ENCODE assay signal across 1 cellular context in genomic region chr19:57362997-57363705, GRCh38.
TF ChIP-seq lines count a peak whose summit lies in the region.

Gene TRAPPC2B (plus strand): TSS chr19:57363551. CDS start chr19:57364834, 1,283 bp downstream.
Gene ZNF547 (plus strand): TSS chr19:57363551. CDS start chr19:57368556, 5,005 bp downstream.

TF ChIP-seq in GM12878, 131 proteins besides CTCF, POLR2A, EP300 and RAD21 (continued from another document and continues in another):
- TF ChIP-seq ZBTB11 (CRISPR knock-in tag; IDR thresholded peaks at IDR 0.05): peak; percentile 9; the same call in 1 of the 2 replicates
- TF ChIP-seq IRF4 (IDR thresholded peaks at IDR 0.05; ENCODE audit: low read depth, low read length): peak; percentile 33; the same call in 1 of the 2 replicates
- no peak for TF ChIP-seq KDM1A (IDR thresholded peaks at IDR 0.05; ENCODE audit: borderline replicate concordance)
- 0 out of 2 replicates have a peak, but pooled peaks have one; percentile 26 for TF ChIP-seq HSF1 (IDR thresholded peaks at IDR 0.05; ENCODE audit: low read depth, low read length)
- no peak; the same call in 1 of the 2 replicates for TF ChIP-seq ZBTB4 (CRISPR knock-in tag; IDR thresholded peaks at IDR 0.05)
- TF ChIP-seq ELK1 (IDR thresholded peaks at IDR 0.05; ENCODE audit: low read depth, low read length): peak; percentile 65
- TF ChIP-seq USF2 (IDR thresholded peaks at IDR 0.05; ENCODE audit: borderline replicate concordance, low read depth, low read length): no peak
- no peak for TF ChIP-seq KAT2A (conservative IDR thresholded peaks at IDR 0.05; ENCODE audit: control insufficient read depth, low read depth, low read length)
- no peak for TF ChIP-seq ZNF622 (IDR thresholded peaks at IDR 0.05)
- TF ChIP-seq NKRF (conservative IDR thresholded peaks at IDR 0.05): no peak
- TF ChIP-seq SPI1 (IDR thresholded peaks at IDR 0.05; ENCODE audit: borderline replicate concordance, insufficient read depth, low read depth, low read length): peak; percentile 12; the same call in 1 of the 2 replicates
- TF ChIP-seq SMARCA5 (IDR thresholded peaks at IDR 0.05): no peak
- TF ChIP-seq FOS (IDR thresholded peaks at IDR 0.05; ENCODE audit: borderline replicate concordance, extremely low read depth, insufficient read length): no peak
- TF ChIP-seq, protein P1, sequence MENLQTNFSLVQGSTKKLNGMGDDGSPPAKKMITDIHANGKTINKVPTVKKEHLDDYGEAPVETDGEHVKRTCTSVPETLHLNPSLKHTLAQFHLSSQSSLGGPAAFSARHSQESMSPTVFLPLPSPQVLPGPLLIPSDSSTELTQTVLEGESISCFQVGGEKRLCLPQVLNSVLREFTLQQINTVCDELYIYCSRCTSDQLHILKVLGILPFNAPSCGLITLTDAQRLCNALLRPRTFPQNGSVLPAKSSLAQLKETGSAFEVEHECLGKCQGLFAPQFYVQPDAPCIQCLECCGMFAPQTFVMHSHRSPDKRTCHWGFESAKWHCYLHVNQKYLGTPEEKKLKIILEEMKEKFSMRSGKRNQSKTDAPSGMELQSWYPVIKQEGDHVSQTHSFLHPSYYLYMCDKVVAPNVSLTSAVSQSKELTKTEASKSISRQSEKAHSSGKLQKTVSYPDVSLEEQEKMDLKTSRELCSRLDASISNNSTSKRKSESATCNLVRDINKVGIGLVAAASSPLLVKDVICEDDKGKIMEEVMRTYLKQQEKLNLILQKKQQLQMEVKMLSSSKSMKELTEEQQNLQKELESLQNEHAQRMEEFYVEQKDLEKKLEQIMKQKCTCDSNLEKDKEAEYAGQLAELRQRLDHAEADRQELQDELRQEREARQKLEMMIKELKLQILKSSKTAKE (IDR thresholded peaks at IDR 0.05; ENCODE audit: low read depth, poor library complexity, severe bottlenecking): no peak
- TF ChIP-seq BHLHE40 (IDR thresholded peaks at IDR 0.05; ENCODE audit: borderline replicate concordance in 1 of 2, low read depth in 2 of 2, low read length in 1 of 2): peak; percentile 59 to 83
- TF ChIP-seq CHD4 (IDR thresholded peaks at IDR 0.05): no peak
- peak; percentile 77; the same call in 1 of the 2 replicates for TF ChIP-seq ZBED1 (IDR thresholded peaks at IDR 0.05; ENCODE audit: borderline replicate concordance)
- no peak for TF ChIP-seq JUNB (IDR thresholded peaks at IDR 0.05)
- TF ChIP-seq MEF2B (IDR thresholded peaks at IDR 0.05; ENCODE audit: partially characterized antibody, poor library complexity, severe bottlenecking): no peak
- TF ChIP-seq STAT1 (conservative IDR thresholded peaks at IDR 0.05): 0 out of 2 replicates have a peak, but pooled peaks have one; percentile 68
- peak; percentile 67; the same call in 1 of the 2 replicates for TF ChIP-seq ESRRA (IDR thresholded peaks at IDR 0.05; ENCODE audit: low read length)
- TF ChIP-seq BRCA1 (IDR thresholded peaks at IDR 0.05; ENCODE audit: low read depth, low read length): peak; percentile 58
- TF ChIP-seq NFXL1 (IDR thresholded peaks at IDR 0.05; ENCODE audit: borderline replicate concordance): no peak
- TF ChIP-seq, protein P2, sequence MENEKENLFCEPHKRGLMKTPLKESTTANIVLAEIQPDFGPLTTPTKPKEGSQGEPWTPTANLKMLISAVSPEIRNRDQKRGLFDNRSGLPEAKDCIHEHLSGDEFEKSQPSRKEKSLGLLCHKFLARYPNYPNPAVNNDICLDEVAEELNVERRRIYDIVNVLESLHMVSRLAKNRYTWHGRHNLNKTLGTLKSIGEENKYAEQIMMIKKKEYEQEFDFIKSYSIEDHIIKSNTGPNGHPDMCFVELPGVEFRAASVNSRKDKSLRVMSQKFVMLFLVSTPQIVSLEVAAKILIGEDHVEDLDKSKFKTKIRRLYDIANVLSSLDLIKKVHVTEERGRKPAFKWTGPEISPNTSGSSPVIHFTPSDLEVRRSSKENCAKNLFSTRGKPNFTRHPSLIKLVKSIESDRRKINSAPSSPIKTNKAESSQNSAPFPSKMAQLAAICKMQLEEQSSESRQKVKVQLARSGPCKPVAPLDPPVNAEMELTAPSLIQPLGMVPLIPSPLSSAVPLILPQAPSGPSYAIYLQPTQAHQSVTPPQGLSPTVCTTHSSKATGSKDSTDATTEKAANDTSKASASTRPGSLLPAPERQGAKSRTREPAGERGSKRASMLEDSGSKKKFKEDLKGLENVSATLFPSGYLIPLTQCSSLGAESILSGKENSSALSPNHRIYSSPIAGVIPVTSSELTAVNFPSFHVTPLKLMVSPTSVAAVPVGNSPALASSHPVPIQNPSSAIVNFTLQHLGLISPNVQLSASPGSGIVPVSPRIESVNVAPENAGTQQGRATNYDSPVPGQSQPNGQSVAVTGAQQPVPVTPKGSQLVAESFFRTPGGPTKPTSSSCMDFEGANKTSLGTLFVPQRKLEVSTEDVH (IDR thresholded peaks at IDR 0.05; ENCODE audit: low read depth, partially characterized antibody): peak; percentile 86
- peak; percentile 71; the same call in 1 of the 2 replicates for TF ChIP-seq POLR2AphosphoS2 (IDR thresholded peaks at IDR 0.05; ENCODE audit: low read depth, low read length)
- peak; percentile 90 for TF ChIP-seq CHD2 (IDR thresholded peaks at IDR 0.05; ENCODE audit: borderline replicate concordance, low read depth, low read length)
- TF ChIP-seq, protein P3, sequence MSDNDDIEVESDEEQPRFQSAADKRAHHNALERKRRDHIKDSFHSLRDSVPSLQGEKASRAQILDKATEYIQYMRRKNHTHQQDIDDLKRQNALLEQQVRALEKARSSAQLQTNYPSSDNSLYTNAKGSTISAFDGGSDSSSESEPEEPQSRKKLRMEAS (IDR thresholded peaks at IDR 0.05; ENCODE audit: low read depth, low read length): no peak; the same call in 1 of the 2 replicates
- no peak for TF ChIP-seq MTA3 (IDR thresholded peaks at IDR 0.05; ENCODE audit: borderline replicate concordance, low read length)
- TF ChIP-seq MTA2 (IDR thresholded peaks at IDR 0.05; ENCODE audit: low read depth): no peak
- peak; percentile 79 for TF ChIP-seq POLR2AphosphoS5 (IDR thresholded peaks at IDR 0.05; ENCODE audit: low read length)
- TF ChIP-seq SIN3A (IDR thresholded peaks at IDR 0.05; ENCODE audit: low read depth, low read length): peak; percentile 77; the same call in 1 of the 2 replicates
- TF ChIP-seq GATAD2B (conservative IDR thresholded peaks at IDR 0.05; ENCODE audit: low read depth): 0 out of 2 replicates have a peak, but pooled peaks have one; percentile 32
- no peak for TF ChIP-seq ZSCAN29 (IDR thresholded peaks at IDR 0.05)
- TF ChIP-seq ATF7 (IDR thresholded peaks at IDR 0.05; ENCODE audit: low read depth): peak; percentile 100
- TF ChIP-seq, protein P4, sequence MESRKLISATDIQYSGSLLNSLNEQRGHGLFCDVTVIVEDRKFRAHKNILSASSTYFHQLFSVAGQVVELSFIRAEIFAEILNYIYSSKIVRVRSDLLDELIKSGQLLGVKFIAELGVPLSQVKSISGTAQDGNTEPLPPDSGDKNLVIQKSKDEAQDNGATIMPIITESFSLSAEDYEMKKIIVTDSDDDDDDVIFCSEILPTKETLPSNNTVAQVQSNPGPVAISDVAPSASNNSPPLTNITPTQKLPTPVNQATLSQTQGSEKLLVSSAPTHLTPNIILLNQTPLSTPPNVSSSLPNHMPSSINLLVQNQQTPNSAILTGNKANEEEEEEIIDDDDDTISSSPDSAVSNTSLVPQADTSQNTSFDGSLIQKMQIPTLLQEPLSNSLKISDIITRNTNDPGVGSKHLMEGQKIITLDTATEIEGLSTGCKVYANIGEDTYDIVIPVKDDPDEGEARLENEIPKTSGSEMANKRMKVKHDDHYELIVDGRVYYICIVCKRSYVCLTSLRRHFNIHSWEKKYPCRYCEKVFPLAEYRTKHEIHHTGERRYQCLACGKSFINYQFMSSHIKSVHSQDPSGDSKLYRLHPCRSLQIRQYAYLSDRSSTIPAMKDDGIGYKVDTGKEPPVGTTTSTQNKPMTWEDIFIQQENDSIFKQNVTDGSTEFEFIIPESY (IDR thresholded peaks at IDR 0.05): peak; percentile 67; the same call in 1 of the 2 replicates
